Comparison of ENCODE assay signal across 8 cellular contexts in the genomic region with DNA sequence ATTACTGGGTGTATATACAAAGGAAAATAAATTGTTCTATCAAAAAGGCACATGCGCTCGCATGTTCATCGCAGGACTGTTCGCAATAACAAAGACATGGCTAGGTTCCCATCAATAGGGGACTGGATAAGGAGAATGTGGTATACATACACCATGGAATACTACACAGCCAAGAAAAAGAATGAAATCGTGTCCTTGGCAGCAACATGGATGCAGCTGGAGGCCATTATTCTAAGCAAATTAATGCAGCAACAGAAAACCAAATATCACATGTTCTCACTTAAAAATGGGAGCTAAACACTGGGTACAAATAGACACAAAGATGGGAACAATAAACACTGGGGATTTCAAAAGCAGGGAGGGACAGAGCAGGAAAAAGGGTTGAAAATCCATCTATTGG.
"Had no signal": no experiment of that assay in that cellular context is flagged by ENCODE, and none has a peak within 500 bp of the region (broad histone marks: within the 10 kb centered on the region; RNA-seq: fewer than 3 reads in every experiment).

No MANE protein-coding gene starts in this region.

- H3K27ac ChIP-seq: KMS-11 had no signal

- H3K4me3 Mint-ChIP-seq: GM23338 had no signal

- DNase-seq: H7, HCEC 1CT, IMR-90, Karpas-422, KBM-7 had no signal

- ATAC-seq: GM23338 had no signal

- FAIRE-seq: HTR-8/SVneo had no signal

- H3K9ac ChIP-seq: KMS-11 had no signal

- H3K27ac Mint-ChIP-seq: GM23338 had no signal

- H3K4me2 ChIP-seq: GM23338, KMS-11 had no signal

- H3K9me3 Mint-ChIP-seq: GM23338 had no signal

- H2AFZ ChIP-seq: GM23338 had no signal

- H3K4me3 ChIP-seq: GM23338 had no signal
